In genomic region chr3:74027121-74027520, GRCh38 we compare ENCODE assay signal across 27 cellular contexts.
"Had no signal": no experiment of that assay in that cellular context is flagged by ENCODE, and none has a peak within 500 bp of the region (broad histone marks: within the 10 kb centered on the region; RNA-seq: fewer than 3 reads in every experiment).

No MANE protein-coding gene starts in this region.

- H3K36me3 ChIP-seq: heart right ventricle, left ventricle myocardium inferior, lower lobe of right lung, ovary, right atrium auricular region, suprapubic skin, tibial artery, upper lobe of left lung, vagina had no signal

- H3K4me1 ChIP-seq: heart right ventricle, left ventricle myocardium inferior, lower lobe of right lung, right atrium auricular region, suprapubic skin, tibial artery, upper lobe of left lung, vagina had no signal

- ATAC-seq: heart right ventricle; lower lobe of right lung; mucosa of descending colon; natural killer cell; stimulated activated effector memory CD8-positive, alpha-beta T cell treated with anti-CD3 and anti-CD28 coated beads, Interleukin-12 subunit alpha, Interleukin-12 subunit beta, amount 100 ng/mL, for 72 hours; stimulated activated naive CD8-positive, alpha-beta T cell treated with anti-CD3 and anti-CD28 coated beads, Interleukin-15, Interleukin-2, amounts not matched to agents 100 U/mL and 50 U/mL, for 24 hours had no signal

- H3K36me3 Mint-ChIP-seq: stimulated activated effector memory CD8-positive, alpha-beta T cell treated with anti-CD3 and anti-CD28 coated beads, Interleukin-12 subunit alpha, Interleukin-12 subunit beta, amount 100 ng/mL, for 72 hours had no signal

- FAIRE-seq: endothelial cell of umbilical vein, frontal cortex, kidney, small intestine had no signal

- H3K27ac Mint-ChIP-seq: endodermal cell; immature natural killer cell; memory B cell; natural killer cell; stimulated activated effector memory CD8-positive, alpha-beta T cell treated with anti-CD3 and anti-CD28 coated beads, Interleukin-12 subunit alpha, Interleukin-12 subunit beta, amount 100 ng/mL, for 72 hours had no signal

- H3K4me3 Mint-ChIP-seq: endodermal cell; immature natural killer cell; memory B cell; natural killer cell; neural crest cell; stimulated activated effector memory CD8-positive, alpha-beta T cell treated with anti-CD3 and anti-CD28 coated beads, Interleukin-12 subunit alpha, Interleukin-12 subunit beta, amount 100 ng/mL, for 72 hours had no signal

- H3K4me1 Mint-ChIP-seq: immature natural killer cell; memory B cell; natural killer cell; stimulated activated effector memory CD8-positive, alpha-beta T cell treated with anti-CD3 and anti-CD28 coated beads, Interleukin-12 subunit alpha, Interleukin-12 subunit beta, amount 100 ng/mL, for 72 hours had no signal

- H3K27ac ChIP-seq: coronary artery, heart right ventricle, left ventricle myocardium inferior, lower lobe of right lung, ovary, right atrium auricular region, suprapubic skin, tibial artery, upper lobe of left lung, vagina had no signal

- H3K4me3 ChIP-seq: coronary artery, heart right ventricle, left ventricle myocardium inferior, lower lobe of right lung, mucosa of descending colon, ovary, right atrium auricular region, suprapubic skin, tibial artery, upper lobe of left lung, vagina had no signal

- H3K9me3 ChIP-seq: heart right ventricle, left ventricle myocardium inferior, lower lobe of right lung, mucosa of descending colon, ovary, right atrium auricular region, suprapubic skin, tibial artery, upper lobe of left lung, vagina had no signal

- H3K27me3 Mint-ChIP-seq: memory B cell had no signal

- H3K27me3 ChIP-seq: heart right ventricle, ovary, right atrium auricular region, suprapubic skin, tibial artery, upper lobe of left lung, vagina had no signal

- DNase-seq: effector CD4-positive, alpha-beta T cell; endodermal cell; heart right ventricle; immature natural killer cell; kidney; left cardiac atrium; left ventricle myocardium inferior; lower lobe of right lung; mucosa of descending colon; natural killer cell; nucleus accumbens; ovary; small intestine; stimulated activated CD4-positive, alpha-beta T cell treated with anti-CD3 and anti-CD28 coated beads, Interleukin-2, amount 100 ng/mL, for 48 hours; stimulated activated CD8-positive, alpha-beta memory T cell treated with anti-CD3 and anti-CD28 coated beads, Interleukin-4, amount 100 ng/mL, for 48 hours; stimulated activated naive CD8-positive, alpha-beta T cell treated with anti-CD3 and anti-CD28 coated beads, Interleukin-15, Interleukin-2, amounts not matched to agents 100 U/mL and 50 U/mL, for 24 hours; tibial artery; upper lobe of left lung had no signal
